ENCODE assay signal across 8 cellular contexts in genomic region chr1:161021168-161021958, GRCh38. TPM values are rescaled to one million over a fixed set of nuclear protein-coding genes. Genes with fewer than 3 reads are reported as not detected.
A peak's percentile ranks its signal among the peaks of the same experiment; 100 is the strongest.
DNase-seq lines count a peak whose midpoint lies in the region; ATAC-seq and TF ChIP-seq lines count a peak whose summit lies in the region.

No MANE protein-coding gene starts in this region.

- CTCF ChIA-PET in OCI-LY7 (lab: Charles Lee; ENCODE audit: unreplicated experiment) = interaction anchor here (1.3 to 1.4 kb wide), 3 partner anchors 18 to 25 kb away, joined by 3 to 6 read pairs (median 3); partner anchors contain the start of genes TSTD1 and USF1

- H3K4me3 Mint-ChIP-seq in activated T-cell treated with anti-CD3 and anti-CD28 coated beads, Interleukin-2, amount 50 U/mL, for 24 hours = peak overlapping the region; percentile 86
- peak overlapping the region; percentile 87 to 96 (median 92) for H3K4me3 Mint-ChIP-seq in naive B cell
- peak overlapping the region; percentile 87 for H3K4me3 Mint-ChIP-seq in stimulated activated memory B cell treated with anti-CD40 and anti-IgM and Interleukin-4, amounts not matched to agents 10 μg/mL and 1 μg/mL and 100 μg/mL, for 72 hours

- ATAC-seq in GM21423 (IDR thresholded peaks at IDR 0.05; ENCODE audit: unreplicated experiment) (peak; percentile 90), naive B cell (ENCODE audit: low read depth in 2 of 2) (peak; percentile 93 to 94)
- peak; percentile 97 for ATAC-seq in stimulated activated memory B cell treated with anti-CD40 and anti-IgM and Interleukin-4, amounts not matched to agents 10 μg/mL and 1 μg/mL and 100 μg/mL, for 72 hours

- H3K36me3 ChIP-seq in HUES6 (ENCODE audit: control insufficient read depth, insufficient read depth, low read length) (no peaks in the 10 kb centered on the region; the same call in 1 of the 2 replicates), OCI-LY7 (ENCODE audit: insufficient read depth, low read length) (no peaks in the 10 kb centered on the region), esophagus squamous epithelium (no peaks in the 10 kb centered on the region)

- TF ChIP-seq CTCF in OCI-LY7 (conservative IDR thresholded peaks at IDR 0.05; ENCODE audit: low read length) = no peak
- TF ChIP-seq CTCF in esophagus squamous epithelium (IDR thresholded peaks at IDR 0.05) = peak in 1 of 6 experiments; percentile 9

- H3K27me3 ChIP-seq in HUES6 (ENCODE audit: control insufficient read depth, insufficient read depth, low read length) (no peaks in the 10 kb centered on the region), esophagus squamous epithelium (peaks cover 0 to 10% (median 0%) of the 10 kb centered on the region in 4 donors)

- intact Hi-C loops in OCI-LY7 (cut with micrococcal nuclease; ENCODE audit: unreplicated experiment) = loop anchor here (1.0 kb wide), 1 partner anchor 8 kb away; no protein-coding TSS in a partner anchor
- intact Hi-C loops in esophagus squamous epithelium (cut with DNase I) = no loop called here

- no peaks in the 10 kb centered on the region for H4K20me1 ChIP-seq in OCI-LY7 (ENCODE audit: insufficient read depth, low read length)

- peak overlapping the region; percentile 74; the same call in 1 of the 2 replicates for H3K27ac ChIP-seq in HUES6 (ENCODE audit: low read depth, low read length)
- no peak overlapping the region for H3K27ac ChIP-seq in OCI-LY7 (ENCODE audit: low read depth, low read length, poor library complexity, severe bottlenecking)
- H3K27ac ChIP-seq in esophagus squamous epithelium = peak overlapping the region; percentile 90 to 99 (median 97)

- peak overlapping the region; percentile 93 for H2AFZ ChIP-seq in OCI-LY7 (ENCODE audit: low read length)

- H3K9me3 ChIP-seq in HUES6 (ENCODE audit: control insufficient read depth, insufficient read depth, low read depth, low read length) = no peaks in the 10 kb centered on the region
- H3K9me3 ChIP-seq in OCI-LY7 (ENCODE audit: low read length) = no peaks in the 10 kb centered on the region
- H3K9me3 ChIP-seq in esophagus squamous epithelium = no peaks in the 10 kb centered on the region

- H3K4me1 Mint-ChIP-seq in activated T-cell treated with anti-CD3 and anti-CD28 coated beads, Interleukin-2, amount 50 U/mL, for 24 hours (ENCODE audit: low read depth) = peaks cover 46% of the 10 kb centered on the region
- H3K4me1 Mint-ChIP-seq in naive B cell = peaks cover 31 to 37% (median 36%) of the 10 kb centered on the region in 3 donors
- H3K4me1 Mint-ChIP-seq in stimulated activated memory B cell treated with anti-CD40 and anti-IgM and Interleukin-4, amounts not matched to agents 10 μg/mL and 1 μg/mL and 100 μg/mL, for 72 hours = peaks cover 44% of the 10 kb centered on the region

- H3K79me2 ChIP-seq in OCI-LY7 (ENCODE audit: insufficient read depth, low read depth, low read length) = no peaks in the 10 kb centered on the region

- no peaks in the 10 kb centered on the region for H3K36me3 Mint-ChIP-seq in activated T-cell treated with anti-CD3 and anti-CD28 coated beads, Interleukin-2, amount 50 U/mL, for 24 hours (ENCODE audit: low read depth)
- H3K36me3 Mint-ChIP-seq in naive B cell = no peaks in the 10 kb centered on the region
- no peaks in the 10 kb centered on the region for H3K36me3 Mint-ChIP-seq in stimulated activated memory B cell treated with anti-CD40 and anti-IgM and Interleukin-4, amounts not matched to agents 10 μg/mL and 1 μg/mL and 100 μg/mL, for 72 hours

- H3K4me1 ChIP-seq in HUES6 (ENCODE audit: control insufficient read depth, insufficient read depth, low read length) = peaks cover 20% of the 10 kb centered on the region
- H3K4me1 ChIP-seq in OCI-LY7 (ENCODE audit: insufficient read depth, low read length, poor library complexity, severe bottlenecking) = peaks cover 24% of the 10 kb centered on the region
- peaks cover 26 to 62% (median 29%) of the 10 kb centered on the region in 3 donors for H3K4me1 ChIP-seq in esophagus squamous epithelium

- H3K27me3 Mint-ChIP-seq in activated T-cell treated with anti-CD3 and anti-CD28 coated beads, Interleukin-2, amount 50 U/mL, for 24 hours = no peaks in the 10 kb centered on the region
- no peaks in the 10 kb centered on the region for H3K27me3 Mint-ChIP-seq in naive B cell
- no peaks in the 10 kb centered on the region for H3K27me3 Mint-ChIP-seq in stimulated activated memory B cell treated with anti-CD40 and anti-IgM and Interleukin-4, amounts not matched to agents 10 μg/mL and 1 μg/mL and 100 μg/mL, for 72 hours

- H3K27ac Mint-ChIP-seq in activated T-cell treated with anti-CD3 and anti-CD28 coated beads, Interleukin-2, amount 50 U/mL, for 24 hours = peak overlapping the region; percentile 83
- H3K27ac Mint-ChIP-seq in naive B cell = peak overlapping the region; percentile 91 to 98 (median 95)
- peak overlapping the region; percentile 88 for H3K27ac Mint-ChIP-seq in stimulated activated memory B cell treated with anti-CD40 and anti-IgM and Interleukin-4, amounts not matched to agents 10 μg/mL and 1 μg/mL and 100 μg/mL, for 72 hours

- no TSS peak for BruUV-seq in OCI-LY7 (replicated peaks; lab: Mats Ljungman, UMichigan)

- H3K9me2 ChIP-seq in OCI-LY7 (ENCODE audit: insufficient read depth, low read length) = no peaks in the 10 kb centered on the region

- peak; percentile 91 for DNase-seq in D341Med (ENCODE audit: low spot score)
- peak; percentile 87 for DNase-seq in OCI-LY7 (ENCODE audit: low spot score)
- DNase-seq in activated T-cell treated with anti-CD3 and anti-CD28 coated beads, Interleukin-2, amount 50 U/mL, for 24 hours = peak; percentile 87
- peak; percentile 32 for DNase-seq in esophagus squamous epithelium (lab: John Stamatoyannopoulos, UW)
- DNase-seq in naive B cell = peak; percentile 88

- H3K4me3 ChIP-seq in HUES6 (ENCODE audit: low read depth, low read length) (peak overlapping the region; percentile 90), OCI-LY7 (ENCODE audit: low read depth, low read length, poor library complexity, severe bottlenecking) (peak overlapping the region; percentile 74), esophagus squamous epithelium (peak overlapping the region; percentile 55 to 80 (median 78))

- peak overlapping the region; percentile 98 for H3K4me2 ChIP-seq in OCI-LY7 (ENCODE audit: low read length)

- POLR2A ChIA-PET in OCI-LY7 (lab: Charles Lee) = interaction anchor here (0.6 to 2.0 kb wide), 13 partner anchors 8 to 124 kb away, joined by 3 to 9 read pairs (median 4); partner anchors contain the start of genes KLHDC9, NIT1, PFDN2 and USF1

- peak overlapping the region; percentile 95 for H3K9ac ChIP-seq in HUES6 (ENCODE audit: low read length)

- no peaks in the 10 kb centered on the region for H3K9me3 Mint-ChIP-seq in activated T-cell treated with anti-CD3 and anti-CD28 coated beads, Interleukin-2, amount 50 U/mL, for 24 hours
- peaks cover 0 to 1% (median 0%) of the 10 kb centered on the region in 7 donors for H3K9me3 Mint-ChIP-seq in naive B cell
- H3K9me3 Mint-ChIP-seq in stimulated activated memory B cell treated with anti-CD40 and anti-IgM and Interleukin-4, amounts not matched to agents 10 μg/mL and 1 μg/mL and 100 μg/mL, for 72 hours = no peaks in the 10 kb centered on the region

- 15 to 21% methylated on average over 16 to 25 of the region's 34 CpGs for WGBS in esophagus squamous epithelium, 2 donors

- peak in 3 of 4 donors; percentile 62 to 94 (median 69) for TF ChIP-seq POLR2A in esophagus squamous epithelium (IDR thresholded peaks at IDR 0.05)

RNA-seq across cellular contexts. Expression of gene F11R, which starts 0.4 kb away (rescaled TPM):
- total RNA-seq in OCI-LY7 (2014; rRNA removed; shearing (Covaris generic)) = 11.7 and 13.5 TPM in 2 replicates
- 16.0 and 25.0 TPM in 2 replicates for total RNA-seq in OCI-LY7 (2022)
- total RNA-seq in esophagus squamous epithelium = 100 to 1,000 TPM in 1 of 4 donors, 10 to 100 TPM in 3; 84.9 to 108 (median 94.2) TPM
- 1 to 10 TPM; 5.2 to 9.2 (median 6.7) TPM for polyA plus RNA-seq in naive B cell (ENCODE audit: low read depth in 6 of 6)

RNA-seq across cellular contexts. Expression of gene TSTD1, which starts 17.4 kb away (rescaled TPM):
- total RNA-seq in OCI-LY7 (2014; rRNA removed; shearing (Covaris generic)) = 164 and 206 TPM in 2 replicates
- total RNA-seq in OCI-LY7 (2022) (73.4 and 89.2 TPM in 2 replicates), esophagus squamous epithelium (10 to 100 TPM; 69.3 to 99.0 (median 91.4) TPM)
- 100 to 1,000 TPM; 477 to 790 (median 657) TPM for polyA plus RNA-seq in naive B cell (ENCODE audit: low read depth in 6 of 6)

RNA-seq across cellular contexts. Expression of gene USF1, which starts 24.4 kb away (rescaled TPM):
- 83.1 and 97.5 TPM in 2 replicates for total RNA-seq in OCI-LY7 (2014; rRNA removed; shearing (Covaris generic))
- total RNA-seq in OCI-LY7 (2022) = 57.6 and 60.9 TPM in 2 replicates
- 10 to 100 TPM; 35.9 to 55.7 (median 49.4) TPM for total RNA-seq in esophagus squamous epithelium
- 10 to 100 TPM in 3 of 6 donors, 1 to 10 TPM in 3; 4.4 to 23.9 (median 9.7) TPM for polyA plus RNA-seq in naive B cell (ENCODE audit: low read depth in 6 of 6)

RNA-seq across cellular contexts. Expression of gene ARHGAP30, which starts 48.3 kb away (rescaled TPM):
- total RNA-seq in OCI-LY7 (2014; rRNA removed; shearing (Covaris generic)) = 56.2 and 62.9 TPM in 2 replicates
- 86.7 and 101 TPM in 2 replicates for total RNA-seq in OCI-LY7 (2022)
- 10 to 100 TPM in 2 of 4 donors, 1 to 10 TPM in 2; 2.9 to 13.5 (median 7.4) TPM for total RNA-seq in esophagus squamous epithelium
- polyA plus RNA-seq in naive B cell (ENCODE audit: low read depth in 6 of 6) = 100 to 1,000 TPM in 1 of 6 donors, 10 to 100 TPM in 5; 42.4 to 154 (median 82.6) TPM

Comparison
In these comparisons a context has a peak if more than half of its experiments do, and no peak if none do; other contexts are left out.
1. DNase-seq: peak in every context shown above with its lines; median percentile 91 in D341Med; 88 in naive B cell; 87 in OCI-LY7; 87 in activated T-cell treated with anti-CD3 and anti-CD28 coated beads, Interleukin-2, amount 50 U/mL, for 24 hours; 32 in esophagus squamous epithelium.